ENCODE assay signal across 8 cellular contexts in genomic region chr11:36478700-36479329, GRCh38. TPM values are rescaled to one million over a fixed set of nuclear protein-coding genes. Genes with fewer than 3 reads are reported as not detected.
DNase-seq lines count a peak whose midpoint lies in the region; ATAC-seq and TF ChIP-seq lines count a peak whose summit lies in the region.

No MANE protein-coding gene starts in this region.

- ATAC-seq in GM21786 (IDR thresholded peaks at IDR 0.05; ENCODE audit: unreplicated experiment) (peak; percentile 62), GM19351 (IDR thresholded peaks at IDR 0.05; ENCODE audit: unreplicated experiment) (no peak)
- no peak for ATAC-seq in stimulated activated naive CD8-positive, alpha-beta T cell treated with anti-CD3 and anti-CD28 coated beads, Interleukin-15, Interleukin-2, amounts not matched to agents 100 U/mL and 50 U/mL, for 24 hours

- peak; percentile 64 for DNase-seq in CD1c-positive myeloid dendritic cell (ENCODE audit: extremely low spot score)
- DNase-seq in NCI-H446 treated with DMSO at 0.1 percent for 48 hours (lab: John Stamatoyannopoulos, UW): peak; percentile 33
- peak; percentile 36 to 75 (median 52) for DNase-seq in adrenal gland
- DNase-seq in hepatocyte (ENCODE audit: low spot score): peak; percentile 71
- peak; percentile 20 for DNase-seq in stimulated activated naive CD8-positive, alpha-beta T cell treated with anti-CD3 and anti-CD28 coated beads, Interleukin-15, Interleukin-2, amounts not matched to agents 100 U/mL and 50 U/mL, for 24 hours
- no peak for DNase-seq in cortex of kidney (lab: John Stamatoyannopoulos, UW)

- WGBS in adrenal gland, 4 donors: 18 to 23% (median 23%) methylated on average over 2 of the region's 2 CpGs
- WGBS in hepatocyte (ENCODE audit: low lambda C conversion rate, missing lambda C conversion rate): 21% methylated on average over 2 of the region's 2 CpGs

- H3K27me3 ChIP-seq in adrenal gland (no peaks in the 10 kb centered on the region), hepatocyte (no peaks in the 10 kb centered on the region)

- H3K4me3 ChIP-seq in adrenal gland (no peak overlapping the region), hepatocyte (no peak overlapping the region)

- intact Hi-C loops in adrenal gland (cut with DNase I): loop anchor here in 1 of 2 donors (5.0 kb wide), 1 partner anchor 172 kb away; no protein-coding TSS in a partner anchor

- H4K20me1 ChIP-seq in hepatocyte (ENCODE audit: insufficient read depth, poor library complexity, severe bottlenecking): no peaks in the 10 kb centered on the region

- TF ChIP-seq POLR2A in adrenal gland (IDR thresholded peaks at IDR 0.05): no peak

- no peak overlapping the region for H2AFZ ChIP-seq in hepatocyte

- H3K36me3 ChIP-seq in adrenal gland (replicated peaks in 1 of 2) (no peaks in the 10 kb centered on the region), hepatocyte (replicated peaks; ENCODE audit: insufficient read depth, low read depth) (no peaks in the 10 kb centered on the region)

- H3K9me3 ChIP-seq in adrenal gland (replicated peaks in 1 of 3) (no peaks in the 10 kb centered on the region), hepatocyte (ENCODE audit: low read depth) (no peaks in the 10 kb centered on the region)

- no peaks in the 10 kb centered on the region for H3K9me2 ChIP-seq in hepatocyte (replicated peaks; ENCODE audit: insufficient read depth)

- H3K4me1 ChIP-seq in adrenal gland (replicated peaks in 1 of 2) (peaks cover 2 to 4% of the 10 kb centered on the region in 2 donors), hepatocyte (ENCODE audit: insufficient read depth) (no peaks in the 10 kb centered on the region)

- TF ChIP-seq CTCF in adrenal gland (IDR thresholded peaks at IDR 0.05) (peak; percentile 30 to 73 (median 62)), hepatocyte (IDR thresholded peaks at IDR 0.05; ENCODE audit: poor library complexity) (peak; percentile 81)

- H3K79me2 ChIP-seq in hepatocyte: no peaks in the 10 kb centered on the region

- no peak overlapping the region for H3K27ac ChIP-seq in adrenal gland
- no peak overlapping the region for H3K27ac ChIP-seq in hepatocyte

- H3K4me2 ChIP-seq in hepatocyte: no peak overlapping the region

RNA-seq across cellular contexts. Expression of gene TRAF6, which starts 31.3 kb away (rescaled TPM):
- total RNA-seq in adrenal gland: 10 to 100 TPM; 11.6 to 18.5 (median 17.2) TPM
- polyA plus RNA-seq in adrenal gland: 10 to 100 TPM in 1 of 3 donors, 1 to 10 TPM in 2; 2.3 to 11.4 (median 2.7) TPM
- 12.7 and 13.4 TPM in 2 replicates for total RNA-seq in hepatocyte
- polyA plus RNA-seq in hepatocyte: 9.5 TPM in 2 replicates
